ENCODE assay signal across 23 cellular contexts in the genomic region with DNA sequence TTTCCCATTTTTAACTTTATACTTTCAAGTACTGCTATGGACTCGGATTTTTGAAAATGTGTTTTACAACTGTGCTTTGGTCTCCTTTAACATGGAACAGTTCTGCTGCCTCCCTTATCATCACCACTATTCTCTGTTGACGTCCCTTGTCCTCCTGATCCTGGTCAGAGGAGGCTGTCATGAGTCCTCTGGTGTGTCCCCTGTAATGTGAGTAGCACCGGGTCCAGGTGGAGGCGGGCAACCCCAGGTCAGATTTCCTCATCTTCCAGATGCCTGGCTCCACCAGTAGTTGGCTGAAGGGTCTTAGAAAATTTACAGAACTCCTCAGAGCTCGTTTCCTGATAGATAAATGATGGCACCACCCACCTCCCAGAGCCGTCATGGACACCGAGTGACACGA.
DNase-seq lines count a peak whose midpoint lies in the region; ATAC-seq and TF ChIP-seq lines count a peak whose summit lies in the region.
"Had no signal": no experiment of that assay in that cellular context is flagged by ENCODE, and none has a peak within 500 bp of the region (broad histone marks: within the 10 kb centered on the region; RNA-seq: fewer than 3 reads in every experiment).

No MANE protein-coding gene starts in this region.

- DNase-seq in T-helper 2 cell treated with Interferon-gamma antibody and Interleukin-4, amounts not matched to agents 5 μg/mL and 100 μg/mL, for 36 hours (ENCODE audit: low spot score) = no peak
- no peak for DNase-seq in T-helper 2 cell
- DNase-seq in GM23338 (ENCODE audit: low spot score) = no peak
- no peak for DNase-seq in sigmoid colon
- no peak for DNase-seq in osteoblast (ENCODE audit: insufficient read length, low spot score, missing footprints)
- DNase-seq in erythroblast (lab: John Stamatoyannopoulos, UW) = no peak
- DNase-seq: 8988T; activated CD4-positive, alpha-beta memory T cell treated with anti-CD3 and anti-CD28 coated beads for 36 hours; colonic mucosa; DMS53; gastrocnemius medialis; NCI-H1092 treated with DMSO at 0.1 percent for 48 hours; NCI-H345; NCI-H748 treated with DMSO at 0.1 percent for 48 hours; psoas muscle; small intestine; T-helper 9 cell had no signal

- no peaks in the 10 kb centered on the region for H3K27me3 Mint-ChIP-seq in T-helper 2 cell treated with Interferon-gamma antibody and Interleukin-4, amounts not matched to agents 5 μg/mL and 100 μg/mL, for 36 hours (ENCODE audit: low read depth)
- H3K27me3 Mint-ChIP-seq in GM23338 (ENCODE audit: insufficient read depth, low read depth, poor library complexity) = peaks cover 2% of the 10 kb centered on the region
- H3K27me3 Mint-ChIP-seq: activated CD4-positive, alpha-beta memory T cell treated with anti-CD3 and anti-CD28 coated beads for 36 hours had no signal

- H3K4me3 ChIP-seq in GM23338 (no peak overlapping the region), gastroesophageal sphincter (no peak overlapping the region), sigmoid colon (no peak overlapping the region), osteoblast (ENCODE audit: insufficient read depth, low read length) (no peak overlapping the region)
- H3K4me3 ChIP-seq: colonic mucosa, gastrocnemius medialis, psoas muscle, SK-N-MC, thoracic aorta had no signal

- TF ChIP-seq EP300 in gastroesophageal sphincter (IDR thresholded peaks at IDR 0.05) (no peak), sigmoid colon (IDR thresholded peaks at IDR 0.05) (no peak)

- no peak for ATAC-seq in GM23338
- no peak for ATAC-seq in gastroesophageal sphincter
- no peak for ATAC-seq in GM18505 (IDR thresholded peaks at IDR 0.05; ENCODE audit: unreplicated experiment)
- ATAC-seq: gastrocnemius medialis had no signal

- H3K9me2 ChIP-seq in GM23338 (ENCODE audit: insufficient read depth) = no peaks in the 10 kb centered on the region

- no peak overlapping the region for H3K4me3 Mint-ChIP-seq in T-helper 2 cell treated with Interferon-gamma antibody and Interleukin-4, amounts not matched to agents 5 μg/mL and 100 μg/mL, for 36 hours
- no peak overlapping the region for H3K4me3 Mint-ChIP-seq in GM23338
- H3K4me3 Mint-ChIP-seq: activated CD4-positive, alpha-beta memory T cell treated with anti-CD3 and anti-CD28 coated beads for 36 hours had no signal

- H3K36me3 ChIP-seq in GM23338 (ENCODE audit: insufficient read depth) (no peaks in the 10 kb centered on the region), gastroesophageal sphincter (peaks cover 0 to 39% of the 10 kb centered on the region in 2 donors), sigmoid colon (peaks cover 0 to 25% (median 10%) of the 10 kb centered on the region in 4 donors), osteoblast (ENCODE audit: insufficient read depth, low read length) (peaks cover 24% of the 10 kb centered on the region)
- H3K36me3 ChIP-seq: breast epithelium, neutrophil had no signal

- 77% methylated on average over 2 of the region's 8 CpGs; no CpG with 5 or more reads in 1 of the 2 donors for WGBS in gastroesophageal sphincter (ENCODE audit: low coverage in 1 of 2), 2 donors
- WGBS in sigmoid colon, 2 donors = 89 to 90% methylated on average over 8 of the region's 8 CpGs

- H3K4me2 ChIP-seq in GM23338 (no peak overlapping the region), osteoblast (ENCODE audit: insufficient read depth, low read length) (no peak overlapping the region)

- H3K27ac ChIP-seq in GM23338 (ENCODE audit: low read depth) = no peak overlapping the region
- peak overlapping the region in 3 of 4 donors; percentile 89 to 91 (median 90) for H3K27ac ChIP-seq in gastroesophageal sphincter
- peak overlapping the region; percentile 84 to 93 (median 90) for H3K27ac ChIP-seq in sigmoid colon
- no peak overlapping the region for H3K27ac ChIP-seq in osteoblast (ENCODE audit: low read depth, low read length)
- H3K27ac ChIP-seq: colonic mucosa, neutrophil, psoas muscle, SK-N-MC, thoracic aorta had no signal

- H4K20me1 ChIP-seq in GM23338 (replicated peaks; ENCODE audit: insufficient read depth) (no peaks in the 10 kb centered on the region; the same call in 1 of the 2 replicates), osteoblast (ENCODE audit: insufficient read depth, low read length) (peaks cover 9% of the 10 kb centered on the region)

- H3K9me3 Mint-ChIP-seq in T-helper 2 cell treated with Interferon-gamma antibody and Interleukin-4, amounts not matched to agents 5 μg/mL and 100 μg/mL, for 36 hours = no peaks in the 10 kb centered on the region
- H3K9me3 Mint-ChIP-seq in GM23338 = no peaks in the 10 kb centered on the region
- H3K9me3 Mint-ChIP-seq: activated CD4-positive, alpha-beta memory T cell treated with anti-CD3 and anti-CD28 coated beads for 36 hours had no signal

- H3K4me1 ChIP-seq in GM23338 (ENCODE audit: insufficient read depth) (no peaks in the 10 kb centered on the region), gastroesophageal sphincter (peaks cover 3 to 67% (median 29%) of the 10 kb centered on the region in 3 donors), sigmoid colon (peaks cover 0 to 68% (median 57%) of the 10 kb centered on the region in 4 donors), osteoblast (ENCODE audit: insufficient read depth, low read length) (no peaks in the 10 kb centered on the region)
- H3K4me1 ChIP-seq: colonic mucosa had no signal

- no peak for TF ChIP-seq CTCF in GM23338 (conservative IDR thresholded peaks at IDR 0.05; ENCODE audit: low read depth in 2 of 2)
- no peak for TF ChIP-seq CTCF in gastroesophageal sphincter (IDR thresholded peaks at IDR 0.05)
- no peak for TF ChIP-seq CTCF in sigmoid colon (IDR thresholded peaks at IDR 0.05)
- TF ChIP-seq CTCF in osteoblast (IDR thresholded peaks at IDR 0.05; ENCODE audit: extremely low read depth, low read depth, low read length) = no peak

- H3K27me3 ChIP-seq in GM23338 (ENCODE audit: insufficient read depth) = no peaks in the 10 kb centered on the region
- H3K27me3 ChIP-seq in gastroesophageal sphincter = no peaks in the 10 kb centered on the region
- H3K27me3 ChIP-seq in sigmoid colon = no peaks in the 10 kb centered on the region
- H3K27me3 ChIP-seq in osteoblast (ENCODE audit: insufficient read depth, low read length) = no peaks in the 10 kb centered on the region
- H3K27me3 ChIP-seq: breast epithelium, colonic mucosa, gastrocnemius medialis, neutrophil had no signal

- H3K79me2 ChIP-seq in GM23338 (replicated peaks; ENCODE audit: insufficient read depth) = no peaks in the 10 kb centered on the region
- H3K79me2 ChIP-seq in osteoblast (ENCODE audit: insufficient read depth, low read length) = no peaks in the 10 kb centered on the region

- TF ChIP-seq POLR2A in gastroesophageal sphincter (IDR thresholded peaks at IDR 0.05) (no peak), sigmoid colon (IDR thresholded peaks at IDR 0.05) (no peak), GM18505 (IDR thresholded peaks at IDR 0.05; ENCODE audit: borderline replicate concordance, extremely low read depth, insufficient read depth, insufficient read length) (no peak), erythroblast (IDR thresholded peaks at IDR 0.05; ENCODE audit: low read length) (no peak)

- peaks cover 3% of the 10 kb centered on the region for H3K36me3 Mint-ChIP-seq in T-helper 2 cell treated with Interferon-gamma antibody and Interleukin-4, amounts not matched to agents 5 μg/mL and 100 μg/mL, for 36 hours (ENCODE audit: low read depth)
- peaks cover 9% of the 10 kb centered on the region; the same call in 2 of the 3 replicates for H3K36me3 Mint-ChIP-seq in GM23338 (ENCODE audit: low read depth)

- intact Hi-C loops in sigmoid colon (cut with DNase I) = no loop called here

- peaks cover 5% of the 10 kb centered on the region for H3K4me1 Mint-ChIP-seq in T-helper 2 cell treated with Interferon-gamma antibody and Interleukin-4, amounts not matched to agents 5 μg/mL and 100 μg/mL, for 36 hours (ENCODE audit: low read depth)
- H3K4me1 Mint-ChIP-seq in GM23338 = peaks cover 9% of the 10 kb centered on the region; the same call in 2 of the 3 replicates

- H3K9me3 ChIP-seq in gastroesophageal sphincter = no peaks in the 10 kb centered on the region
- H3K9me3 ChIP-seq in sigmoid colon = no peaks in the 10 kb centered on the region
- no peaks in the 10 kb centered on the region for H3K9me3 ChIP-seq in osteoblast (ENCODE audit: low read depth, low read length)
- H3K9me3 ChIP-seq: breast epithelium, colonic mucosa, gastrocnemius medialis, neutrophil, psoas muscle, thoracic aorta had no signal

- H2AFZ ChIP-seq in GM23338 (no peak overlapping the region), osteoblast (ENCODE audit: low read length) (no peak overlapping the region)

- peak overlapping the region; percentile 45 for H3K27ac Mint-ChIP-seq in T-helper 2 cell treated with Interferon-gamma antibody and Interleukin-4, amounts not matched to agents 5 μg/mL and 100 μg/mL, for 36 hours
- peak overlapping the region; percentile 73; the same call in 1 of the 2 replicates for H3K27ac Mint-ChIP-seq in GM23338
- H3K27ac Mint-ChIP-seq: activated CD4-positive, alpha-beta memory T cell treated with anti-CD3 and anti-CD28 coated beads for 36 hours had no signal

- H3F3A ChIP-seq in GM23338 (replicated peaks; ENCODE audit: low read depth) = no peaks in the 10 kb centered on the region

TF ChIP-seq in GM23338, 12 proteins besides CTCF, POLR2A, EP300 and RAD21 (continues in another document):
- TF ChIP-seq STAT1 (IDR thresholded peaks at IDR 0.05; ENCODE audit: unreplicated experiment) (no peak), POLR2AphosphoS5 (IDR thresholded peaks at IDR 0.05; ENCODE audit: low read depth) (no peak), ZNF114 (CRISPR knock-in tag; IDR thresholded peaks at IDR 0.05) (no peak), EZH2 (IDR thresholded peaks at IDR 0.05; ENCODE audit: low read depth, unreplicated experiment) (no peak)
- TF ChIP-seq, protein P1, sequence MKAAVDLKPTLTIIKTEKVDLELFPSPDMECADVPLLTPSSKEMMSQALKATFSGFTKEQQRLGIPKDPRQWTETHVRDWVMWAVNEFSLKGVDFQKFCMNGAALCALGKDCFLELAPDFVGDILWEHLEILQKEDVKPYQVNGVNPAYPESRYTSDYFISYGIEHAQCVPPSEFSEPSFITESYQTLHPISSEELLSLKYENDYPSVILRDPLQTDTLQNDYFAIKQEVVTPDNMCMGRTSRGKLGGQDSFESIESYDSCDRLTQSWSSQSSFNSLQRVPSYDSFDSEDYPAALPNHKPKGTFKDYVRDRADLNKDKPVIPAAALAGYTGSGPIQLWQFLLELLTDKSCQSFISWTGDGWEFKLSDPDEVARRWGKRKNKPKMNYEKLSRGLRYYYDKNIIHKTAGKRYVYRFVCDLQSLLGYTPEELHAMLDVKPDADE (IDR thresholded peaks at IDR 0.05) = no peak

Comparison
In these comparisons a context has a peak if more than half of its experiments do, and no peak if none do; other contexts are left out.
1. H3K27ac ChIP-seq: peak in gastroesophageal sphincter (3 of 4) and sigmoid colon (4 of 4); none in GM23338 (single experiment) and osteoblast (single experiment).